Comparison of ENCODE assay signal across 8 cellular contexts in genomic region chr2:87521057-87521456, GRCh38.
DNase-seq lines count a peak whose midpoint lies in the region; ATAC-seq lines count a peak whose summit lies in the region.
"Not testable (repeated sequence)": the region's sequence is repeated elsewhere in the genome, so short reads cannot be mapped to it uniquely, and the experiment has no call there.

No MANE protein-coding gene starts in this region.

- peak; percentile 76 for DNase-seq in activated CD4-positive, alpha-beta T cell treated with anti-CD3 and anti-CD28 coated beads for 48 hours
- DNase-seq in activated naive CD4-positive, alpha-beta T cell treated with anti-CD3 and anti-CD28 coated beads, Interleukin-2, amount 10 ng/mL, durations not matched to agents 7 days and 5 days: peak; percentile 65
- DNase-seq in naive B cell: peak; percentile 65
- peak; percentile 36 to 45 for DNase-seq in stimulated activated naive CD8-positive, alpha-beta T cell treated with anti-CD3 and anti-CD28 coated beads, Interleukin-15, amount 100 ng/mL, for 72 hours

- ATAC-seq in GM18858 (IDR thresholded peaks at IDR 0.05; ENCODE audit: unreplicated experiment) (peak; percentile 43), GM21423 (IDR thresholded peaks at IDR 0.05; ENCODE audit: unreplicated experiment) (peak; percentile 67), HG02943 (IDR thresholded peaks at IDR 0.05; ENCODE audit: low read depth, unreplicated experiment) (peak; percentile 70), HG03469 (IDR thresholded peaks at IDR 0.05; ENCODE audit: unreplicated experiment) (peak; percentile 62), naive B cell (ENCODE audit: low read depth in 2 of 2) (peak; percentile 61 to 66)
- ATAC-seq in stimulated activated naive CD8-positive, alpha-beta T cell treated with anti-CD3 and anti-CD28 coated beads, Interleukin-15, amount 100 ng/mL, for 72 hours: peak; percentile 71

- H3K4me1 Mint-ChIP-seq in activated naive CD4-positive, alpha-beta T cell treated with anti-CD3 and anti-CD28 coated beads, Interleukin-2, amount 10 ng/mL, durations not matched to agents 7 days and 5 days: peaks cover 45% of the 10 kb centered on the region
- peaks cover 8 to 51% (median 14%) of the 10 kb centered on the region in 3 donors for H3K4me1 Mint-ChIP-seq in naive B cell
- peaks cover 48% of the 10 kb centered on the region for H3K4me1 Mint-ChIP-seq in stimulated activated naive CD8-positive, alpha-beta T cell treated with anti-CD3 and anti-CD28 coated beads, Interleukin-15, amount 100 ng/mL, for 72 hours

- H3K27ac Mint-ChIP-seq in activated naive CD4-positive, alpha-beta T cell treated with anti-CD3 and anti-CD28 coated beads, Interleukin-2, amount 10 ng/mL, durations not matched to agents 7 days and 5 days: peak overlapping the region; percentile 92
- H3K27ac Mint-ChIP-seq in naive B cell: peak overlapping the region; percentile 88 to 98 (median 96)
- peak overlapping the region in 1 of 2 donors; percentile 82 for H3K27ac Mint-ChIP-seq in stimulated activated naive CD8-positive, alpha-beta T cell treated with anti-CD3 and anti-CD28 coated beads, Interleukin-15, amount 100 ng/mL, for 72 hours

- not testable (repeated sequence) for H3K27me3 Mint-ChIP-seq in activated naive CD4-positive, alpha-beta T cell treated with anti-CD3 and anti-CD28 coated beads, Interleukin-2, amount 10 ng/mL, durations not matched to agents 7 days and 5 days; naive B cell; stimulated activated naive CD8-positive, alpha-beta T cell treated with anti-CD3 and anti-CD28 coated beads, Interleukin-15, amount 100 ng/mL, for 72 hours

- not testable (repeated sequence) for H3K4me3 Mint-ChIP-seq in activated naive CD4-positive, alpha-beta T cell treated with anti-CD3 and anti-CD28 coated beads, Interleukin-2, amount 10 ng/mL, durations not matched to agents 7 days and 5 days
- peak overlapping the region in 6 of 8 donors; percentile 53 to 85 (median 64) for H3K4me3 Mint-ChIP-seq in naive B cell
- peak overlapping the region; percentile 42 to 69 for H3K4me3 Mint-ChIP-seq in stimulated activated naive CD8-positive, alpha-beta T cell treated with anti-CD3 and anti-CD28 coated beads, Interleukin-15, amount 100 ng/mL, for 72 hours

- H3K36me3 Mint-ChIP-seq in activated naive CD4-positive, alpha-beta T cell treated with anti-CD3 and anti-CD28 coated beads, Interleukin-2, amount 10 ng/mL, durations not matched to agents 7 days and 5 days: peaks cover 17% of the 10 kb centered on the region
- not testable (repeated sequence) for H3K36me3 Mint-ChIP-seq in naive B cell

- not testable (repeated sequence) for H3K9me3 Mint-ChIP-seq in activated naive CD4-positive, alpha-beta T cell treated with anti-CD3 and anti-CD28 coated beads, Interleukin-2, amount 10 ng/mL, durations not matched to agents 7 days and 5 days; naive B cell; stimulated activated naive CD8-positive, alpha-beta T cell treated with anti-CD3 and anti-CD28 coated beads, Interleukin-15, amount 100 ng/mL, for 72 hours

- CTCF ChIA-PET in activated naive CD4-positive, alpha-beta T cell treated with anti-CD3 and anti-CD28 coated beads, Interleukin-2, amount 10 ng/mL, durations not matched to agents 7 days and 5 days (lab: Charles Lee): not testable (repeated sequence)

Comparison
In these comparisons a context has a peak if more than half of its experiments do, and no peak if none do; other contexts are left out.
1. Peak in every context shown above with its lines: DNase-seq and ATAC-seq.